Comparison of ENCODE assay signal across 8 cellular contexts in the genomic region with DNA sequence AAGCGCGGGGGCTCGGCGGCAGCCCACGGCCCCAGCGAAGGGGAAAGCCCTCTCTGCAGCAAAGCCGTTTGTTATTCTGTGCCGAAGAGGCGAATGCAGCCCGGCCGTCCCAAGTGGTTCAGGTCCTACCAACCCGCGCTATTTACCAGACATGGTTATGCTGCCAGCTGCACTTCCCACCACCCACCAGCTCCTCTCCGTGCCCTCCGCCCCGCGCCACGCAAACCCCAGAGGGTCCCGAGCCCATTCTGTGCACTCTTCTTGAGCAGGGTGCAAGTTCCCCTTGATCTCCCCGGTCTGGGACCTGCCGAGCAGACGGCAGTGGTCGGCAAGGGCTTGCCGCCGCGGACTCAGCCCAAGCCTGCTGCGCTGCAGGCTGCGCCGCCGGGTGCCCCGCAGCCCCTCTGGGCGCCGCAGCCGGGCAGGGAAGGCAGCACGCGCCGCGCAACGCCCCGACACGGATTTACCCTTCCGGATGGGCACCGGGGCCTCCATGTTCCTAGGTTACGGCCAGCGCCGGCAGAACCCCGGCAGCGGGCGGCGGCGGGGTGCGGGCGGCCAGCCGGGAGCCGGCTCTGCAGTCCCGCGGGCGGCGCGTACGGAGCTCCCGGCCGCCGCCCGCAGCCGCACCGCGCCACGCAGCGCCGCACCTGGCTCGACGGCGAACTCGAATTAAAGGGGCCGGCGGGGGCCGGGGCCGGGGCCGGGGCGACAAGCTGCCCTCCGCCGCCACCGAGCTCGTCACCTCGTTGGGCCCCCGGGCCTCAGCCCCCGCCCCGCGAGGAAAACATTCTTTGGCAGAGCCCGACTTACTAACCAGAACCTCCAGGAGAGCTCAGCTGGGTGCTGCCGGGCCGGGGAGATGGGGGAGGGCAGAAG. TPM values are rescaled to one million over a fixed set of nuclear protein-coding genes. Genes with fewer than 3 reads are reported as not detected.
DNase-seq lines count a peak whose midpoint lies in the region; ATAC-seq and TF ChIP-seq lines count a peak whose summit lies in the region.

No MANE protein-coding gene starts in this region.

- no TSS peak for BruUV-seq in Panc1 (replicated peaks; lab: Mats Ljungman, UMichigan)

- ATAC-seq in Panc1 (peak; percentile 66), mucosa of descending colon (peak; percentile 28), upper lobe of right lung (peak; percentile 31)

- H3K4me3 ChIP-seq in Panc1 (ENCODE audit: low read depth in 2 of 2, low read length in 2 of 2) (peak overlapping the region; percentile 29 to 45), duodenal mucosa (ENCODE audit: low read depth in 1 of 2, low read length in 2 of 2) (peak overlapping the region; percentile 56 to 72), mucosa of descending colon (no peak overlapping the region), upper lobe of right lung (peak overlapping the region; percentile 56), SJCRH30 (no peak overlapping the region)

- H3K27ac ChIP-seq in Panc1 (ENCODE audit: low read length) (no peak overlapping the region), duodenal mucosa (ENCODE audit: low read depth, low read length) (no peak overlapping the region), upper lobe of right lung (no peak overlapping the region), SJCRH30 (no peak overlapping the region)

- H3K9me3 ChIP-seq in Panc1 (ENCODE audit: control insufficient read depth, insufficient read depth, low read depth, low read length) (no peaks in the 10 kb centered on the region), duodenal mucosa (ENCODE audit: control insufficient read depth in 1 of 2, low read length in 2 of 2) (no peaks in the 10 kb centered on the region), mucosa of descending colon (no peaks in the 10 kb centered on the region), upper lobe of right lung (no peaks in the 10 kb centered on the region), SJCRH30 (replicated peaks) (no peaks in the 10 kb centered on the region)

- DNase-seq in D341Med (ENCODE audit: low spot score) (peak; percentile 66), Panc1 (ENCODE audit: low read depth, low spot score) (no peak), mucosa of descending colon (no peak), upper lobe of right lung (no peak), GM19238 (ENCODE audit: insufficient read length, low spot score) (no peak), SJCRH30 (no peak), GM10266 (ENCODE audit: extremely low spot score) (no peak)

- in situ Hi-C loops in Panc1 (cut with HindIII; ENCODE audit: low pct_unique_long_range_greater_than_20kb, low sequenced_read_pairs) = no loop called here

- TF ChIP-seq CTCF in Panc1 (IDR thresholded peaks at IDR 0.05) = no peak
- no peak for TF ChIP-seq CTCF in mucosa of descending colon (IDR thresholded peaks at IDR 0.05)
- no peak for TF ChIP-seq CTCF in upper lobe of right lung (IDR thresholded peaks at IDR 0.05)
- TF ChIP-seq CTCF in GM10266 (IDR thresholded peaks at IDR 0.05; ENCODE audit: control insufficient read depth, insufficient read depth, low read depth, missing control alignments) = no peak

- CTCF ChIA-PET in Panc1 (lab: Charles Lee) = no interaction called here

- H3K36me3 ChIP-seq in Panc1 (ENCODE audit: control insufficient read depth, insufficient read depth, low read length) (no peaks in the 10 kb centered on the region), duodenal mucosa (ENCODE audit: control insufficient read depth in 1 of 2, insufficient read depth in 2 of 2, low read length in 2 of 2) (no peaks in the 10 kb centered on the region), mucosa of descending colon (ENCODE audit: low read depth) (no peaks in the 10 kb centered on the region), upper lobe of right lung (no peaks in the 10 kb centered on the region), SJCRH30 (no peaks in the 10 kb centered on the region)

- H3K9ac ChIP-seq in duodenal mucosa (ENCODE audit: low read depth in 1 of 2, low read length in 2 of 2) = no peak overlapping the region

- H3K4me1 ChIP-seq in Panc1 (ENCODE audit: control insufficient read depth, insufficient read depth, low read length) (no peaks in the 10 kb centered on the region), duodenal mucosa (ENCODE audit: control insufficient read depth in 1 of 2, insufficient read depth in 2 of 2, low read length in 2 of 2) (peaks cover 0 to 15% of the 10 kb centered on the region in 2 donors), mucosa of descending colon (ENCODE audit: low read depth) (peaks cover 17% of the 10 kb centered on the region), upper lobe of right lung (peaks cover 15% of the 10 kb centered on the region), SJCRH30 (no peaks in the 10 kb centered on the region)

- H3K27me3 ChIP-seq in Panc1 (ENCODE audit: control insufficient read depth, insufficient read depth, low read length) (peaks cover 7% of the 10 kb centered on the region; the same call in 1 of the 2 replicates), duodenal mucosa (ENCODE audit: control insufficient read depth in 1 of 2, insufficient read depth in 2 of 2, low read length in 2 of 2) (peaks cover 44 to 60% of the 10 kb centered on the region in 2 donors), upper lobe of right lung (peaks cover 55% of the 10 kb centered on the region), SJCRH30 (peaks cover 20% of the 10 kb centered on the region)

- POLR2A ChIA-PET in Panc1 (lab: Charles Lee) = no interaction called here

- intact Hi-C loops in Panc1 (cut with micrococcal nuclease; ENCODE audit: unreplicated experiment) = no loop called here
- intact Hi-C loops in mucosa of descending colon (cut with DNase I, micrococcal nuclease) = no loop called here
- intact Hi-C loops in upper lobe of right lung (cut with DNase I) = no loop called here

RNA-seq across cellular contexts. Expression of a gene that starts 0.9 kb away (rescaled TPM):
- 1.1 TPM for total RNA-seq in Panc1 (2021; ENCODE audit: unreplicated experiment)
- polyA plus RNA-seq in Panc1 (2012; ENCODE audit: insufficient read length) = 0.47 TPM
- 1 to 10 TPM in 1 of 3 donors, under 1 TPM in 2; 0.12 to 4.7 (median 0.46) TPM for total RNA-seq in mucosa of descending colon
- total RNA-seq in upper lobe of right lung = 0.64 TPM
- total RNA-seq in SJCRH30 (2014; rRNA removed; shearing (Covaris generic)) = not detected in 2 replicates

Comparison
In these comparisons a context has a peak if more than half of its experiments do, and no peak if none do; other contexts are left out.
1. H3K4me3 ChIP-seq: peak in Panc1 (2 of 2), duodenal mucosa (2 of 2) and upper lobe of right lung (single experiment); none in mucosa of descending colon (single experiment) and SJCRH30 (single experiment).
2. Peak in every context shown above with its lines, with median percentiles within 50 percentile points of each other: ATAC-seq.